In the genomic region with DNA sequence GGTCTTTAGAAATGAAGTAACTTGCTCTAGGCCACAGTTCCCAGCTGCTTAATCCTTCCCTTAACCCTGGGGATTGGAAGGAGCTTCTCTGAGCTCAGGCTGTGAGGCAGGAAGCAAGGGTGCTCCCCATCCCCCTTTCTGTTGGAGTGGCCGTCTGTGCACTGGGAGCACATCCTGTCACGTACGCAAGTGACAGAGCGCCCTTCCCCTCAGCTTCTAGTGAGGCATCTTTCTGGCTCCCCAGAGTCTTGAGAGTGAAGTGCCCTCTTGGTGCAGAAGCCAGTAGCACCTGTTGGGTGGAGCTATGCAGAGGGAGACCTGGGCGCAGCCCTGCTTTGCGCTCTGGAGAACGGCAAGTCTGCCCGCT, we compare ENCODE assay signal across 8 cellular contexts. TPM values are rescaled to one million over a fixed set of nuclear protein-coding genes. Genes with fewer than 3 reads are reported as not detected.
DNase-seq lines count a peak whose midpoint lies in the region; ATAC-seq and TF ChIP-seq lines count a peak whose summit lies in the region.
"Had no signal": no experiment of that assay in that cellular context is flagged by ENCODE, and none has a peak within 500 bp of the region (broad histone marks: within the 10 kb centered on the region; RNA-seq: fewer than 3 reads in every experiment).

No MANE protein-coding gene starts in this region.

- peak; percentile 29 for ATAC-seq in GM21528 (IDR thresholded peaks at IDR 0.05; ENCODE audit: low FRiP score, unreplicated experiment)

- H3K27me3 ChIP-seq in tibial artery, result no peaks in the 10 kb centered on the region

- peaks cover 9% of the 10 kb centered on the region for H3K36me3 Mint-ChIP-seq in chondrocyte (ENCODE audit: low read depth)

- H3K27me3 Mint-ChIP-seq in chondrocyte (ENCODE audit: low read depth), result no peaks in the 10 kb centered on the region

- H3K4me3 Mint-ChIP-seq in chondrocyte (ENCODE audit: unreplicated experiment), result peak overlapping the region; percentile 63

- H3K9me3 ChIP-seq in tibial artery, result no peaks in the 10 kb centered on the region

- peak; percentile 96 for DNase-seq in Jurkat, Clone E6-1 (ENCODE audit: low read depth, low spot score)
- DNase-seq in chondrocyte (ENCODE audit: low spot score), result no peak
- peak; percentile 62 for DNase-seq in stimulated activated CD8-positive, alpha-beta memory T cell treated with anti-CD3 and anti-CD28 coated beads, Interleukin-4, amount 100 ng/mL, for 48 hours
- DNase-seq in activated CD4-positive, CD25-positive, alpha-beta regulatory T cell (lab: John Stamatoyannopoulos, UW), result no peak
- DNase-seq in tibial artery, result no peak
- DNase-seq in DMS53 treated with DMSO at 0.1 percent for 48 hours (lab: John Stamatoyannopoulos, UW; ENCODE audit: unreplicated experiment), result no peak

- TF ChIP-seq CTCF in chondrocyte (IDR thresholded peaks at IDR 0.05) (no peak), tibial artery (IDR thresholded peaks at IDR 0.05) (no peak)

- intact Hi-C loops in tibial artery (cut with DNase I; ENCODE audit: low total_unique reads), result no loop called here

- peaks cover 44% of the 10 kb centered on the region for H3K4me1 Mint-ChIP-seq in chondrocyte (ENCODE audit: low read depth)

- peaks cover 45 to 66% (median 49%) of the 10 kb centered on the region in 3 donors for H3K36me3 ChIP-seq in tibial artery

- peaks cover 0 to 3% (median 0%) of the 10 kb centered on the region in 4 donors for H3K4me1 ChIP-seq in tibial artery

- H3K27ac Mint-ChIP-seq in chondrocyte (ENCODE audit: unreplicated experiment), result peak overlapping the region; percentile 98

- H3K9me3 Mint-ChIP-seq in chondrocyte (ENCODE audit: low read depth), result no peaks in the 10 kb centered on the region

- peak overlapping the region; percentile 39 for H3K4me3 ChIP-seq in Jurkat, Clone E6-1 (ENCODE audit: low read length)
- no peak overlapping the region for H3K4me3 ChIP-seq in tibial artery

- no peak overlapping the region for H3K27ac ChIP-seq in tibial artery

RNA-seq across cellular contexts. Expression of a gene that starts 47.8 kb away (rescaled TPM):
- polyA plus RNA-seq in Jurkat, Clone E6-1 (2012; ENCODE audit: insufficient read depth, insufficient read length), result 0.58 TPM
- not detected in 3 replicates for total RNA-seq in chondrocyte
- total RNA-seq: LHCN-M2 had no signal

Comparison
In these comparisons a context has a peak if more than half of its experiments do, and no peak if none do; other contexts are left out.
1. DNase-seq: peak in Jurkat, Clone E6-1 (single experiment) and stimulated activated CD8-positive, alpha-beta memory T cell treated with anti-CD3 and anti-CD28 coated beads, Interleukin-4, amount 100 ng/mL, for 48 hours (single experiment); none in chondrocyte (single experiment), activated CD4-positive, CD25-positive, alpha-beta regulatory T cell (0 of 4), tibial artery (0 of 2) and DMS53 treated with DMSO at 0.1 percent for 48 hours (single experiment).